ENCODE assay signal across 11 cellular contexts in genomic region chr1:230153655-230154296, GRCh38.
DNase-seq lines count a peak whose midpoint lies in the region; ATAC-seq and TF ChIP-seq lines count a peak whose summit lies in the region.
"Had no signal": no experiment of that assay in that cellular context is flagged by ENCODE, and none has a peak within 500 bp of the region (broad histone marks: within the 10 kb centered on the region; RNA-seq: fewer than 3 reads in every experiment).

No MANE protein-coding gene starts in this region.

- H4K20me1 ChIP-seq in SK-N-SH (ENCODE audit: insufficient read depth), result peaks cover 29% of the 10 kb centered on the region

- H3K27me3 ChIP-seq in lower lobe of right lung (ENCODE audit: low read depth) (no peaks in the 10 kb centered on the region), suprapubic skin (no peaks in the 10 kb centered on the region), SK-N-SH (ENCODE audit: insufficient read depth) (no peaks in the 10 kb centered on the region)
- H3K27me3 ChIP-seq: MG63 had no signal

- intact Hi-C loops in lower lobe of right lung (cut with DNase I), result no loop called here

- H3K36me3 ChIP-seq in lower lobe of right lung, result no peaks in the 10 kb centered on the region
- no peaks in the 10 kb centered on the region for H3K36me3 ChIP-seq in suprapubic skin
- no peaks in the 10 kb centered on the region for H3K36me3 ChIP-seq in SK-N-SH (replicated peaks in 1 of 2; ENCODE audit: control insufficient read depth in 1 of 2, insufficient read depth in 2 of 2, low read length in 1 of 2)

- 57% methylated on average over 10 of the region's 10 CpGs for WGBS in suprapubic skin
- 92% methylated on average over 10 of the region's 10 CpGs for WGBS in SK-N-SH (ENCODE audit: low lambda C conversion rate)

- peaks cover 79% of the 10 kb centered on the region for H3K79me2 ChIP-seq in SK-N-SH (ENCODE audit: insufficient read depth)

- H3K9ac ChIP-seq in SK-N-SH, result no peak overlapping the region

- H2AFZ ChIP-seq in SK-N-SH (ENCODE audit: low read depth), result no peak overlapping the region

- H3K9me3 ChIP-seq in lower lobe of right lung (no peaks in the 10 kb centered on the region), suprapubic skin (no peaks in the 10 kb centered on the region), SK-N-SH (no peaks in the 10 kb centered on the region)
- H3K9me3 ChIP-seq: MG63 had no signal

- H3K4me1 ChIP-seq in lower lobe of right lung (peaks cover 23% of the 10 kb centered on the region), suprapubic skin (peaks cover 8% of the 10 kb centered on the region), SK-N-SH (ENCODE audit: control insufficient read depth in 1 of 2, insufficient read depth in 2 of 2, low read depth in 1 of 2, low read length in 1 of 2) (peaks cover 4 to 28% of the 10 kb centered on the region in 2 experiments; a peak in 2 of 4 replicates)

- ATAC-seq in lower lobe of right lung, result peak; percentile 60 to 74
- ATAC-seq in stimulated activated naive CD8-positive, alpha-beta T cell treated with anti-CD3 and anti-CD28 coated beads, Interleukin-15, Interleukin-2, amounts not matched to agents 100 U/mL and 50 U/mL, for 24 hours, result no peak
- ATAC-seq: esophagus mucosa had no signal

- no peaks in the 10 kb centered on the region for H3K9me2 ChIP-seq in SK-N-SH

- peak overlapping the region; percentile 34 for H3K27ac ChIP-seq in cingulate gyrus (ENCODE audit: low read depth, low read length)
- peak overlapping the region; percentile 47 for H3K27ac ChIP-seq in lower lobe of right lung
- H3K27ac ChIP-seq in suprapubic skin, result peak overlapping the region; percentile 55
- H3K27ac ChIP-seq in SK-N-SH (ENCODE audit: low read depth in 2 of 2, low read length in 1 of 2), result no peak overlapping the region

- TF ChIP-seq EP300 in suprapubic skin (IDR thresholded peaks at IDR 0.05), result no peak
- no peak for TF ChIP-seq EP300 in SK-N-SH (IDR thresholded peaks at IDR 0.05; ENCODE audit: borderline replicate concordance in 1 of 2, low read depth in 1 of 2, low read length in 1 of 2)

- no peak overlapping the region for H3K4me3 ChIP-seq in lower lobe of right lung
- H3K4me3 ChIP-seq in suprapubic skin, result no peak overlapping the region
- H3K4me3 ChIP-seq in SK-N-SH (ENCODE audit: low read depth in 2 of 2, low read length in 1 of 2), result no peak overlapping the region
- H3K4me3 ChIP-seq: MG63 had no signal

- CTCF ChIA-PET in SK-N-SH (lab: Yijun Ruan, JAX), result interaction anchor here (0.6 to 1.6 kb wide), 4 partner anchors 9 to 492 kb away, joined by 3 to 7 read pairs (median 4); no protein-coding TSS in a partner anchor

- no peaks in the 10 kb centered on the region for H3F3A ChIP-seq in SK-N-SH (replicated peaks; ENCODE audit: insufficient read depth)

- DNase-seq in Kasumi-1 (lab: John Stamatoyannopoulos, UW) (peak; percentile 62 to 70), lower lobe of right lung (peak; percentile 63), suprapubic skin (ENCODE audit: low spot score in 2 of 2) (no peak), COLO668 (lab: John Stamatoyannopoulos, UW; ENCODE audit: unreplicated experiment) (no peak), SK-N-SH (no peak)
- no peak for DNase-seq in activated T-cell treated with anti-CD3 and anti-CD28 coated beads, Interleukin-2, amount 50 U/mL, for 1 hour
- no peak for DNase-seq in stimulated activated naive CD8-positive, alpha-beta T cell treated with anti-CD3 and anti-CD28 coated beads, Interleukin-15, Interleukin-2, amounts not matched to agents 100 U/mL and 50 U/mL, for 24 hours
- DNase-seq: HFFc6, MG63 had no signal

- POLR2A ChIA-PET in SK-N-SH (lab: Yijun Ruan, JAX), result no interaction called here

- H3K4me2 ChIP-seq in SK-N-SH, result no peak overlapping the region

- TF ChIP-seq RAD21 in SK-N-SH (IDR thresholded peaks at IDR 0.05; ENCODE audit: low read length), result no peak

- no peak for TF ChIP-seq POLR2A in suprapubic skin (IDR thresholded peaks at IDR 0.05)

- TF ChIP-seq CTCF in lower lobe of right lung (IDR thresholded peaks at IDR 0.05) (no peak), suprapubic skin (IDR thresholded peaks at IDR 0.05) (no peak), SK-N-SH (IDR thresholded peaks at IDR 0.05) (no peak)

TF ChIP-seq in SK-N-SH, 30 proteins besides CTCF, POLR2A, EP300 and RAD21:
- no peak for TF ChIP-seq FOSL2 (IDR thresholded peaks at IDR 0.05; ENCODE audit: borderline replicate concordance, low read depth)
- no peak for TF ChIP-seq SMC3 (IDR thresholded peaks at IDR 0.05; ENCODE audit: low read depth, low read length)
- no peak for TF ChIP-seq TAF1 (IDR thresholded peaks at IDR 0.05; ENCODE audit: borderline replicate concordance, low read depth, low read length)
- no peak for TF ChIP-seq NRF1 (IDR thresholded peaks at IDR 0.05; ENCODE audit: low read depth, low read length)
- TF ChIP-seq TEAD4 (IDR thresholded peaks at IDR 0.05; ENCODE audit: borderline replicate concordance, insufficient read depth), result no peak

Comparison
In these comparisons a context has a peak if more than half of its experiments do, and no peak if none do; other contexts are left out.
1. DNase-seq: peak in Kasumi-1 (2 of 2) and lower lobe of right lung (single experiment); none in suprapubic skin (0 of 2), activated T-cell treated with anti-CD3 and anti-CD28 coated beads, Interleukin-2, amount 50 U/mL, for 1 hour (single experiment), COLO668 (single experiment), stimulated activated naive CD8-positive, alpha-beta T cell treated with anti-CD3 and anti-CD28 coated beads, Interleukin-15, Interleukin-2, amounts not matched to agents 100 U/mL and 50 U/mL, for 24 hours (single experiment) and SK-N-SH (single experiment).
2. H3K27ac ChIP-seq: peak in cingulate gyrus (single experiment), lower lobe of right lung (single experiment) and suprapubic skin (single experiment); none in SK-N-SH (0 of 2).